37 cellular contexts compared by ENCODE assay signal in genomic region chr2:23447405-23447804, GRCh38.
A peak's percentile ranks its signal among the peaks of the same experiment; 100 is the strongest.
DNase-seq lines count a peak whose midpoint lies in the region; ATAC-seq, FAIRE-seq and TF ChIP-seq lines count a peak whose summit lies in the region.
"Had no signal": no experiment of that assay in that cellular context is flagged by ENCODE, and none has a peak within 500 bp of the region (broad histone marks: within the 10 kb centered on the region; RNA-seq: fewer than 3 reads in every experiment).

No MANE protein-coding gene starts in this region.

- H3K36me3 ChIP-seq in adrenal gland (replicated peaks in 1 of 2) (no peaks in the 10 kb centered on the region), neural progenitor cell (no peaks in the 10 kb centered on the region), trophoblast cell (ENCODE audit: control insufficient read depth in 1 of 2, insufficient read depth in 2 of 2, low read length in 2 of 2) (peaks cover 3 to 6% of the 10 kb centered on the region in 2 experiments), sigmoid colon (no peaks in the 10 kb centered on the region), GM23338 (ENCODE audit: insufficient read depth) (no peaks in the 10 kb centered on the region)
- H3K36me3 ChIP-seq: BE2C; BLaER1; BLaER1 treated with 17β-estradiol and CSF1 and Interleukin-3, amounts not matched to agents 10 nM and 100 nM had no signal

- no peak overlapping the region for H4K12ac ChIP-seq in trophoblast cell (ENCODE audit: low read depth, low read length)

- no peak for TF ChIP-seq POLR2A in GM12891 (IDR thresholded peaks at IDR 0.05; ENCODE audit: low read depth, low read length)
- TF ChIP-seq POLR2A in adrenal gland (IDR thresholded peaks at IDR 0.05), result no peak
- TF ChIP-seq POLR2A in sigmoid colon (IDR thresholded peaks at IDR 0.05), result no peak

- H3K4me1 ChIP-seq in adrenal gland (replicated peaks in 1 of 2), result peaks cover 0 to 33% of the 10 kb centered on the region in 2 donors
- no peaks in the 10 kb centered on the region for H3K4me1 ChIP-seq in neural progenitor cell
- peaks cover 0 to 2% of the 10 kb centered on the region in 2 experiments for H3K4me1 ChIP-seq in trophoblast cell (ENCODE audit: control insufficient read depth in 1 of 2, insufficient read depth in 2 of 2, low read length in 2 of 2)
- peaks cover 0 to 33% (median 8%) of the 10 kb centered on the region in 4 donors for H3K4me1 ChIP-seq in sigmoid colon
- no peaks in the 10 kb centered on the region for H3K4me1 ChIP-seq in GM23338 (ENCODE audit: insufficient read depth)
- H3K4me1 ChIP-seq: A549, Caco-2 had no signal

- no peak overlapping the region for H4K8ac ChIP-seq in trophoblast cell (ENCODE audit: low read depth, low read length)

- no peak overlapping the region for H4K91ac ChIP-seq in trophoblast cell (ENCODE audit: low read depth, low read length)

- no peaks in the 10 kb centered on the region for H3K27me3 ChIP-seq in adrenal gland
- H3K27me3 ChIP-seq in neural progenitor cell, result no peaks in the 10 kb centered on the region
- no peaks in the 10 kb centered on the region for H3K27me3 ChIP-seq in trophoblast cell (ENCODE audit: insufficient read depth, low read length)
- H3K27me3 ChIP-seq in sigmoid colon, result no peaks in the 10 kb centered on the region
- no peaks in the 10 kb centered on the region for H3K27me3 ChIP-seq in GM23338 (ENCODE audit: insufficient read depth)
- H3K27me3 ChIP-seq: BE2C had no signal

- H3K18ac ChIP-seq in trophoblast cell (ENCODE audit: low read length), result peak overlapping the region; percentile 7

- H3K27me3 Mint-ChIP-seq in neural progenitor cell (ENCODE audit: insufficient read depth, low read depth) (no peaks in the 10 kb centered on the region), GM23338 (ENCODE audit: insufficient read depth, low read depth, poor library complexity) (no peaks in the 10 kb centered on the region)
- H3K27me3 Mint-ChIP-seq: B cell; CD4-positive, alpha-beta T cell had no signal

- H3K4me3 Mint-ChIP-seq in neural progenitor cell (no peak overlapping the region), GM23338 (no peak overlapping the region)
- H3K4me3 Mint-ChIP-seq: B cell; CD14-positive monocyte; CD4-positive, alpha-beta memory T cell; CD4-positive, alpha-beta T cell; CD4-positive, CD25-positive, alpha-beta regulatory T cell; CD8-positive, alpha-beta memory T cell; CD8-positive, alpha-beta T cell had no signal

- H2BK120ac ChIP-seq in trophoblast cell (ENCODE audit: insufficient read depth, low read length, poor library complexity), result no peak overlapping the region

- no peak overlapping the region for H3K14ac ChIP-seq in trophoblast cell (ENCODE audit: low read length)

- peaks cover 9% of the 10 kb centered on the region for H3K36me3 Mint-ChIP-seq in neural progenitor cell
- H3K36me3 Mint-ChIP-seq in GM23338 (ENCODE audit: low read depth), result peaks cover 2% of the 10 kb centered on the region; the same call in 1 of the 3 replicates
- H3K36me3 Mint-ChIP-seq: CD14-positive monocyte; CD4-positive, alpha-beta memory T cell; CD4-positive, CD25-positive, alpha-beta regulatory T cell; CD8-positive, alpha-beta memory T cell; CD8-positive, alpha-beta T cell had no signal

- H3K79me2 ChIP-seq in neural progenitor cell (ENCODE audit: low read depth) (no peaks in the 10 kb centered on the region), trophoblast cell (ENCODE audit: control insufficient read depth, insufficient read depth, low read length, poor library complexity) (no peaks in the 10 kb centered on the region), GM23338 (replicated peaks; ENCODE audit: insufficient read depth) (no peaks in the 10 kb centered on the region; the same call in 1 of the 2 replicates)

- TF ChIP-seq EP300 in sigmoid colon (IDR thresholded peaks at IDR 0.05), result no peak

- WGBS in adrenal gland, 4 donors, result 17 to 23% (median 20%) methylated on average over 3 of the region's 3 CpGs
- WGBS in trophoblast cell (ENCODE audit: extremely low coverage, insufficient coverage, insufficient read length), result no CpG with 5 or more reads among the region's 3 CpGs
- WGBS in sigmoid colon, 2 donors, result 82% methylated on average over 3 of the region's 3 CpGs

- no peaks in the 10 kb centered on the region for H3K9me3 Mint-ChIP-seq in neural progenitor cell
- H3K9me3 Mint-ChIP-seq in GM23338, result no peaks in the 10 kb centered on the region
- H3K9me3 Mint-ChIP-seq: CD4-positive, alpha-beta T cell; CD8-positive, alpha-beta T cell had no signal

- no peak overlapping the region for H2AFZ ChIP-seq in neural progenitor cell (replicated peaks)
- no peak overlapping the region for H2AFZ ChIP-seq in trophoblast cell (ENCODE audit: insufficient read depth, low read length, poor library complexity)
- H2AFZ ChIP-seq in GM23338, result no peak overlapping the region

- no peak for ATAC-seq in GM23338
- ATAC-seq: A549; CD8-positive, alpha-beta T cell had no signal

- peak overlapping the region; percentile 72 for H3K27ac Mint-ChIP-seq in neural progenitor cell
- H3K27ac Mint-ChIP-seq in GM23338, result no peak overlapping the region
- H3K27ac Mint-ChIP-seq: B cell; CD14-positive monocyte; CD4-positive, alpha-beta memory T cell; CD4-positive, alpha-beta T cell; CD4-positive, CD25-positive, alpha-beta regulatory T cell; CD8-positive, alpha-beta memory T cell; CD8-positive, alpha-beta T cell had no signal

- FAIRE-seq in GM12891 (lab: Jason Lieb, UNC), result peak; percentile 56
- FAIRE-seq: A204.1, A549, D721Med had no signal

- H3K9me3 ChIP-seq in adrenal gland (replicated peaks in 1 of 3) (no peaks in the 10 kb centered on the region), neural progenitor cell (ENCODE audit: low read depth) (no peaks in the 10 kb centered on the region), trophoblast cell (ENCODE audit: insufficient read depth, low read depth, low read length) (no peaks in the 10 kb centered on the region), sigmoid colon (peaks cover 0 to 4% (median 0%) of the 10 kb centered on the region in 4 donors)
- H3K9me3 ChIP-seq: A549, BE2C, BLaER1, Caco-2 had no signal

- peak overlapping the region in 2 of 5 donors; percentile 10 to 19 for H3K27ac ChIP-seq in adrenal gland
- no peak overlapping the region for H3K27ac ChIP-seq in neural progenitor cell
- H3K27ac ChIP-seq in trophoblast cell (ENCODE audit: low read depth, low read length), result no peak overlapping the region
- H3K27ac ChIP-seq in sigmoid colon, result no peak overlapping the region
- no peak overlapping the region for H3K27ac ChIP-seq in GM23338 (ENCODE audit: low read depth)
- H3K27ac ChIP-seq: 22Rv1; A549; BLaER1; BLaER1 treated with 17β-estradiol and CSF1 and Interleukin-3, amounts not matched to agents 10 nM and 100 nM; C4-2B had no signal

- no peak overlapping the region for H2BK5ac ChIP-seq in trophoblast cell (ENCODE audit: low read depth, low read length, poor library complexity)

- H3K4ac ChIP-seq in trophoblast cell (ENCODE audit: low read depth, low read length), result no peak overlapping the region

- DNase-seq in GM12891 (ENCODE audit: insufficient read length, low spot score) (no peak), adrenal gland (peak in 4 of 7 donors; percentile 32 to 53 (median 50)), neural progenitor cell (ENCODE audit: low spot score) (no peak), trophoblast cell (no peak), sigmoid colon (no peak), NCI-H2107 treated with DMSO at 0.1 percent for 48 hours (lab: John Stamatoyannopoulos, UW; ENCODE audit: unreplicated experiment) (no peak), GM23338 (ENCODE audit: low spot score) (no peak), NCI-H146 (lab: John Stamatoyannopoulos, UW) (no peak)
- DNase-seq: 8988T; ACHN; AML-193; BE2C; C1 segment of cervical spinal cord; Caco-2; Calu3; CD4-positive, alpha-beta memory T cell; CD4-positive, alpha-beta T cell; CD4-positive, CD25-positive, alpha-beta regulatory T cell; CD8-positive, alpha-beta memory T cell; CD8-positive, alpha-beta T cell; COR-L47; DMS 273 treated with DMSO at 0.1 percent for 48 hours; DMS153; DMS53; DMS79; DMS79 treated with DMSO at 0.1 percent for 48 hours; DND-41; EL had no signal

- H3K4me1 Mint-ChIP-seq in neural progenitor cell, result peaks cover 7% of the 10 kb centered on the region
- H3K4me1 Mint-ChIP-seq in GM23338, result peaks cover 4% of the 10 kb centered on the region; the same call in 1 of the 3 replicates

- H3K4me3 ChIP-seq in adrenal gland, result no peak overlapping the region
- no peak overlapping the region for H3K4me3 ChIP-seq in neural progenitor cell
- no peak overlapping the region for H3K4me3 ChIP-seq in trophoblast cell (ENCODE audit: low read depth, low read length)
- H3K4me3 ChIP-seq in sigmoid colon, result no peak overlapping the region
- H3K4me3 ChIP-seq in GM23338, result no peak overlapping the region
- H3K4me3 ChIP-seq: A549; BLaER1; BLaER1 treated with 17β-estradiol and CSF1 and Interleukin-3, amounts not matched to agents 10 nM and 100 nM had no signal

- no peak overlapping the region for H3K23ac ChIP-seq in trophoblast cell (ENCODE audit: low read length)

- intact Hi-C loops in adrenal gland (cut with DNase I) (no loop called here), sigmoid colon (cut with DNase I) (no loop called here)

- no peak overlapping the region for H2AK5ac ChIP-seq in trophoblast cell (ENCODE audit: low read length)

- H3F3A ChIP-seq in neural progenitor cell (ENCODE audit: low read depth) (no peaks in the 10 kb centered on the region), GM23338 (replicated peaks; ENCODE audit: low read depth) (no peaks in the 10 kb centered on the region)

- no peaks in the 10 kb centered on the region for H3K79me1 ChIP-seq in trophoblast cell (ENCODE audit: low read length)

- H3K9me2 ChIP-seq in GM23338 (ENCODE audit: insufficient read depth), result 0 out of 2 replicates have a peak, but pooled peaks cover 3% of the 10 kb centered on the region

- H3K4me2 ChIP-seq in neural progenitor cell (no peak overlapping the region), trophoblast cell (ENCODE audit: low read length) (no peak overlapping the region), GM23338 (no peak overlapping the region)
- H3K4me2 ChIP-seq: A549; BLaER1; BLaER1 treated with 17β-estradiol and CSF1 and Interleukin-3, amounts not matched to agents 10 nM and 100 nM had no signal

- no peak overlapping the region for H2BK12ac ChIP-seq in trophoblast cell (ENCODE audit: low read length)

- H3K9ac ChIP-seq in neural progenitor cell (no peak overlapping the region), trophoblast cell (ENCODE audit: low read length) (no peak overlapping the region)
- H3K9ac ChIP-seq: BLaER1; BLaER1 treated with 17β-estradiol and CSF1 and Interleukin-3, amounts not matched to agents 10 nM and 100 nM had no signal

- TF ChIP-seq CTCF in adrenal gland (IDR thresholded peaks at IDR 0.05) (no peak), neural progenitor cell (IDR thresholded peaks at IDR 0.05) (no peak), sigmoid colon (IDR thresholded peaks at IDR 0.05) (no peak), GM23338 (conservative IDR thresholded peaks at IDR 0.05; ENCODE audit: low read depth in 2 of 2) (no peak)

- H4K20me1 ChIP-seq in neural progenitor cell (ENCODE audit: low read depth) (no peaks in the 10 kb centered on the region), GM23338 (replicated peaks; ENCODE audit: insufficient read depth) (no peaks in the 10 kb centered on the region)

TF ChIP-seq in GM12891, 5 proteins besides CTCF, POLR2A, EP300 and RAD21 (continues in another document):
- TF ChIP-seq TAF1 (IDR thresholded peaks at IDR 0.05; ENCODE audit: low read depth, low read length), result no peak

TF ChIP-seq in GM23338, 12 proteins besides CTCF, POLR2A, EP300 and RAD21 (continues in another document):
- no peak for TF ChIP-seq JUNB (IDR thresholded peaks at IDR 0.05; ENCODE audit: unreplicated experiment)
- no peak for TF ChIP-seq CREB1 (CRISPR knock-in tag; IDR thresholded peaks at IDR 0.05; ENCODE audit: low read depth)

Comparison
In these comparisons a context has a peak if more than half of its experiments do, and no peak if none do; other contexts are left out.
1. DNase-seq: peak in adrenal gland (4 of 7); none in GM12891 (single experiment), neural progenitor cell (single experiment), trophoblast cell (0 of 2), sigmoid colon (single experiment), NCI-H2107 treated with DMSO at 0.1 percent for 48 hours (single experiment), GM23338 (single experiment) and NCI-H146 (single experiment).